ENCODE assay signal across 25 cellular contexts in the genomic region with DNA sequence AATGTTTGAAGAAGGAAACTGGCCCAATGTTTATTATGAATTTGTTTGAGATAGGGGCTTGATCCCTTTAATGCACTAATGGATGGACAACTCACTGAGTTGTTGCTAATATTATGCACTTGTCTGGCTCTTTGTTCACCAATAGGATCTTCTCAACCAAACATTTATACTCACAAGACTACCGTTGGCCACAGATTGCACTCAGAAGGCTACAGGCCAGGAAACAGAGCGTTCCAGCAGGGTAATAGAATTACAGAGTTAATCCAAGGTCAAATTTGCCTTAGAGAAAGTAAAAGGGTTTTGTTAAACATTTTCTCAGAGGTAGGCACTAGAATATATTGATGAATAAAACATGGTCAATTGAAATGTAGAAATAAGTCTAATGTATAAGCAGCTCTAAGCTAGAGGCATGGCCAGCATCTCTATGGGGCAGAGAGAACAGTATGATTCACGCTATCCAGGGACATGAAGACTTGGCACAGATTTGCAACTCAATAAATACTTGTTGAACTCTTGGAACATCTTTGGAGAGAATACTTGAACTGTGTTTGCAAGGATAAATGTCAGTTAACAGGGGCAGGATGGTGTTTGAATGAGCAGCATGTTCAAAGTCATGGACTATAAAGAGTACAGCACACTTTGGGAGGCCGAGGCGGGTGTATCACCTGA.
"Had no signal": no experiment of that assay in that cellular context is flagged by ENCODE, and none has a peak within 500 bp of the region (broad histone marks: within the 10 kb centered on the region; RNA-seq: fewer than 3 reads in every experiment).

No MANE protein-coding gene starts in this region.

- DNase-seq: heart right ventricle; islet precursor cell; mesendoderm; naive B cell; natural killer cell; ovary; posterior cingulate gyrus; stimulated activated CD4-positive, alpha-beta T cell treated with anti-CD3 and anti-CD28 coated beads, Interleukin-12 subunit alpha, Interleukin-12 subunit beta, amount 100 ng/mL, for 4 hours; stimulated activated CD4-positive, alpha-beta T cell treated with anti-CD3 and anti-CD28 coated beads, Interleukin-15, amount 100 ng/mL, for 24 hours; stimulated activated CD4-positive, alpha-beta T cell treated with anti-CD3 and anti-CD28 coated beads, Interleukin-2, amount 100 ng/mL, for 24 hours; stimulated activated CD4-positive, alpha-beta T cell treated with anti-CD3 and anti-CD28 coated beads, Interleukin-4, amount 100 ng/mL, for 1 hour; stimulated activated naive B cell treated with anti-CD40 and anti-IgM and Interleukin-4, amounts not matched to agents 10 μg/mL and 1 μg/mL and 100 μg/mL, for 72 hours; stimulated activated naive CD8-positive, alpha-beta T cell treated with anti-CD3 and anti-CD28 coated beads, Interleukin-15, Interleukin-2, amounts not matched to agents 100 U/mL and 50 U/mL, for 24 hours; stomach; testis; thyroid gland; transverse colon; upper lobe of left lung had no signal

- H3K4me3 ChIP-seq: heart right ventricle, hepatocyte, lung, ovary, prostate gland, skin epidermis, stomach, testis, thyroid gland, transverse colon, upper lobe of left lung, vagina had no signal

- ATAC-seq: left lobe of liver; natural killer cell; sciatic nerve; stimulated activated naive B cell treated with anti-CD40 and anti-IgM and Interleukin-4, amounts not matched to agents 10 μg/mL and 1 μg/mL and 100 μg/mL, for 72 hours; stimulated activated naive CD8-positive, alpha-beta T cell treated with anti-CD3 and anti-CD28 coated beads, Interleukin-15, Interleukin-2, amounts not matched to agents 100 U/mL and 50 U/mL, for 24 hours had no signal
